6 cellular contexts compared by ENCODE assay signal in genomic region chr7:158891922-158892321, GRCh38.
"Had no signal": no experiment of that assay in that cellular context is flagged by ENCODE, and none has a peak within 500 bp of the region (broad histone marks: within the 10 kb centered on the region; RNA-seq: fewer than 3 reads in every experiment).

No MANE protein-coding gene starts in this region.

- H3K4me1 Mint-ChIP-seq: GM23338 had no signal

- H3K9me3 Mint-ChIP-seq: GM23338 had no signal

- H3K27ac Mint-ChIP-seq: GM23338, H9 had no signal

- H3K4me3 ChIP-seq: GM23338, K562 had no signal

- H3K4me3 Mint-ChIP-seq: GM23338, H9 had no signal

- ATAC-seq: GM23338, K562 had no signal

- DNase-seq: H9, HCEC 1CT, IMR-90 had no signal

- H3K27ac ChIP-seq: HL-60 had no signal
